Comparison of ENCODE assay signal across 15 cellular contexts in the genomic region with DNA sequence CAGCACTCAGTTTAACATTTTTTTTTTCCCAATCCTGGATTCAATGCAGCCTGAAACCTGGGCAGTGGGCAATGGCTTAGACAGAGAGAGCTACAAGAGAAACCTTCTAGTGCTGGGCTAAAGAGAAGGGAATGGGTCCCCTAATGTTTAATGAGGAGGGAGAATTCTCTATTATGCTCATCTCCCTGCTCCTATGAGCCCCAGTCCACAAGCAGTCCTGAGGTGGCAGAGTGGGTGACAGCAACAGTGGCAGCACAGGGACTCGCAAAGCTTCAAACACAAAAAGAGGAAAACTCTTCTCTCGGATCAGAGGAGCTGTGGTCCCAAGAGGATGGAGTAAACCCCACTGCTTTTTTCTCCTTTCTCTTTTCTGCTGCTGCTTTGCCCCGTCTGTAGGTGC. TPM values are rescaled to one million over a fixed set of nuclear protein-coding genes. Genes with fewer than 3 reads are reported as not detected.
"Had no signal": no experiment of that assay in that cellular context is flagged by ENCODE, and none has a peak within 500 bp of the region (broad histone marks: within the 10 kb centered on the region; RNA-seq: fewer than 3 reads in every experiment).

No MANE protein-coding gene starts in this region.

- ATAC-seq: left lung; mucosa of descending colon; naive thymus-derived CD8-positive, alpha-beta T cell had no signal

- H3K36me3 ChIP-seq: left lung, neutrophil, transverse colon had no signal

- H3K27ac ChIP-seq: hepatocyte, left lung, neutrophil, skin epidermis, transverse colon had no signal

- H2AFZ ChIP-seq: hepatocyte had no signal

- H3K9me3 ChIP-seq: mucosa of descending colon, neutrophil, transverse colon had no signal

- H3K4me3 ChIP-seq: hepatocyte, left lung, mucosa of descending colon, skin epidermis, transverse colon had no signal

- H3K4me2 ChIP-seq: hepatocyte had no signal

- H3K27me3 ChIP-seq: hepatocyte, left lung, neutrophil, transverse colon had no signal

- H3K4me1 ChIP-seq: left lung, transverse colon had no signal

- DNase-seq: activated CD4-positive, alpha-beta memory T cell treated with anti-CD3 and anti-CD28 coated beads for 36 hours; activated naive CD4-positive, alpha-beta T cell treated with anti-CD3 and anti-CD28 coated beads, Interleukin-2, amount 10 ng/mL, durations not matched to agents 7 days and 5 days; activated T-cell treated with anti-CD3 and anti-CD28 coated beads, Interleukin-2, amount 50 U/mL, for 24 hours; islet precursor cell; left lung; mucosa of descending colon; naive thymus-derived CD8-positive, alpha-beta T cell; posterior cingulate gyrus; stimulated activated CD4-positive, alpha-beta T cell treated with anti-CD3 and anti-CD28 coated beads, Interleukin-15, amount 100 ng/mL, for 24 hours; stimulated activated CD4-positive, alpha-beta T cell treated with anti-CD3 and anti-CD28 coated beads, Interleukin-4, amount 100 ng/mL, for 1 hour; stimulated activated naive CD4-positive, alpha-beta T cell; transverse colon had no signal

RNA-seq across cellular contexts. Expression of a gene that starts 36.5 kb away (rescaled TPM):
- total RNA-seq: activated CD4-positive, alpha-beta memory T cell treated with anti-CD3 and anti-CD28 coated beads for 36 hours; naive thymus-derived CD8-positive, alpha-beta T cell had no signal
